26 cellular contexts compared by ENCODE assay signal in genomic region chr3:95424296-95424695, GRCh38.
"Had no signal": no experiment of that assay in that cellular context is flagged by ENCODE, and none has a peak within 500 bp of the region (broad histone marks: within the 10 kb centered on the region; RNA-seq: fewer than 3 reads in every experiment).

No MANE protein-coding gene starts in this region.

- H3K9me3 ChIP-seq: esophagus muscularis mucosa, gastroesophageal sphincter, ovary, right atrium auricular region, sigmoid colon, testis, tibial nerve, upper lobe of right lung had no signal

- H3K27ac Mint-ChIP-seq: effector memory CD8-positive, alpha-beta T cell; immature natural killer cell; natural killer cell treated with Interleukin-12 subunit alpha and Interleukin-12 subunit beta and Interleukin-15 and Interleukin-18, amount 100 ng/mL, for 72 hours; neural progenitor cell; stimulated activated naive B cell treated with anti-CD40 and anti-IgM and Interleukin-4, amounts not matched to agents 10 μg/mL and 1 μg/mL and 100 μg/mL, for 72 hours; stimulated activated naive CD8-positive, alpha-beta T cell treated with anti-CD3 and anti-CD28 coated beads, Interleukin-15, amount 100 ng/mL, for 72 hours had no signal

- H3K4me3 Mint-ChIP-seq: effector memory CD8-positive, alpha-beta T cell; immature natural killer cell; natural killer cell treated with Interleukin-12 subunit alpha and Interleukin-12 subunit beta and Interleukin-15 and Interleukin-18, amount 100 ng/mL, for 72 hours; neural progenitor cell; stimulated activated naive B cell treated with anti-CD40 and anti-IgM and Interleukin-4, amounts not matched to agents 10 μg/mL and 1 μg/mL and 100 μg/mL, for 72 hours; stimulated activated naive CD8-positive, alpha-beta T cell treated with anti-CD3 and anti-CD28 coated beads, Interleukin-15, amount 100 ng/mL, for 72 hours had no signal

- H3K4me3 ChIP-seq: esophagus muscularis mucosa, gastroesophageal sphincter, lung, neural progenitor cell, ovary, right atrium auricular region, sigmoid colon, skin epidermis, testis, tibial nerve, upper lobe of right lung had no signal

- H3K4me1 ChIP-seq: esophagus muscularis mucosa, gastroesophageal sphincter, neural progenitor cell, right atrium auricular region, sigmoid colon, testis, tibial nerve, upper lobe of right lung had no signal

- H3K9ac ChIP-seq: neural progenitor cell had no signal

- H3K27ac ChIP-seq: epithelial cell of prostate, esophagus muscularis mucosa, gastroesophageal sphincter, neural progenitor cell, ovary, right atrium auricular region, sigmoid colon, skin epidermis, testis, tibial nerve, upper lobe of right lung had no signal

- H3K36me3 Mint-ChIP-seq: neural progenitor cell; stimulated activated naive B cell treated with anti-CD40 and anti-IgM and Interleukin-4, amounts not matched to agents 10 μg/mL and 1 μg/mL and 100 μg/mL, for 72 hours had no signal

- DNase-seq: effector memory CD8-positive, alpha-beta T cell; glutamatergic neuron; immature natural killer cell; left colon; left ventricle myocardium superior; mesenchymal stem cell; midbrain; nucleus accumbens; ovary; sigmoid colon; stimulated activated CD4-positive, alpha-beta T cell treated with anti-CD3 and anti-CD28 coated beads, Interleukin-2, amount 100 ng/mL, for 24 hours; stimulated activated CD4-positive, alpha-beta T cell treated with anti-CD3 and anti-CD28 coated beads, Interleukin-4, amount 100 ng/mL, for 4 hours; stimulated activated naive B cell treated with anti-CD40 and anti-IgM and Interleukin-4, amounts not matched to agents 10 μg/mL and 1 μg/mL and 100 μg/mL, for 72 hours; stimulated activated naive CD8-positive, alpha-beta T cell treated with anti-CD3 and anti-CD28 coated beads, Interleukin-15, amount 100 ng/mL, for 72 hours; testis; upper lobe of right lung had no signal

- H3K4me1 Mint-ChIP-seq: immature natural killer cell; neural progenitor cell; stimulated activated naive B cell treated with anti-CD40 and anti-IgM and Interleukin-4, amounts not matched to agents 10 μg/mL and 1 μg/mL and 100 μg/mL, for 72 hours; stimulated activated naive CD8-positive, alpha-beta T cell treated with anti-CD3 and anti-CD28 coated beads, Interleukin-15, amount 100 ng/mL, for 72 hours had no signal

- H3K36me3 ChIP-seq: esophagus muscularis mucosa, gastroesophageal sphincter, neural progenitor cell, ovary, right atrium auricular region, sigmoid colon, tibial nerve, upper lobe of right lung had no signal

- H3K9me3 Mint-ChIP-seq: neural progenitor cell had no signal

- H3K27me3 Mint-ChIP-seq: effector memory CD8-positive, alpha-beta T cell; natural killer cell treated with Interleukin-12 subunit alpha and Interleukin-12 subunit beta and Interleukin-15 and Interleukin-18, amount 100 ng/mL, for 72 hours; stimulated activated naive B cell treated with anti-CD40 and anti-IgM and Interleukin-4, amounts not matched to agents 10 μg/mL and 1 μg/mL and 100 μg/mL, for 72 hours; stimulated activated naive CD8-positive, alpha-beta T cell treated with anti-CD3 and anti-CD28 coated beads, Interleukin-15, amount 100 ng/mL, for 72 hours had no signal

- FAIRE-seq: keratinocyte had no signal

- ATAC-seq: effector memory CD8-positive, alpha-beta T cell; gastroesophageal sphincter; left colon; left ventricle myocardium superior; natural killer cell treated with Interleukin-12 subunit alpha and Interleukin-12 subunit beta and Interleukin-15 and Interleukin-18, amount 100 ng/mL, for 72 hours; stimulated activated naive B cell treated with anti-CD40 and anti-IgM and Interleukin-4, amounts not matched to agents 10 μg/mL and 1 μg/mL and 100 μg/mL, for 72 hours; stimulated activated naive CD8-positive, alpha-beta T cell treated with anti-CD3 and anti-CD28 coated beads, Interleukin-15, amount 100 ng/mL, for 72 hours; upper lobe of right lung had no signal
